ENCODE assay signal across 8 cellular contexts in genomic region chr5:94793113-94793815, GRCh38.
A peak's percentile ranks its signal among the peaks of the same experiment; 100 is the strongest.
DNase-seq lines count a peak whose midpoint lies in the region; ATAC-seq and TF ChIP-seq lines count a peak whose summit lies in the region.

No MANE protein-coding gene starts in this region.

- H3K9me3 Mint-ChIP-seq in T-helper 1 cell treated with Interleukin-12 subunit alpha and Interleukin-12 subunit beta and Interleukin-4 antibody, amounts not matched to agents 30 μg/mL and 1 μg/mL, for 36 hours, result peaks cover 5% of the 10 kb centered on the region
- H3K9me3 Mint-ChIP-seq in osteocyte (ENCODE audit: unreplicated experiment), result no peaks in the 10 kb centered on the region

- peaks cover 52% of the 10 kb centered on the region for H3K4me1 Mint-ChIP-seq in T-helper 1 cell treated with Interleukin-12 subunit alpha and Interleukin-12 subunit beta and Interleukin-4 antibody, amounts not matched to agents 30 μg/mL and 1 μg/mL, for 36 hours (ENCODE audit: low read depth)
- H3K4me1 Mint-ChIP-seq in osteocyte (ENCODE audit: unreplicated experiment), result no peaks in the 10 kb centered on the region

- DNase-seq in AG08395 (ENCODE audit: low spot score), result peak; percentile 68
- peak; percentile 31 for DNase-seq in hepatic stellate cell (ENCODE audit: low spot score)
- DNase-seq in osteocyte (ENCODE audit: extremely low spot score, unreplicated experiment), result no peak
- DNase-seq in LoVo (ENCODE audit: low spot score), result no peak
- DNase-seq in 8988T, result no peak

- H3K27me3 Mint-ChIP-seq in T-helper 1 cell treated with Interleukin-12 subunit alpha and Interleukin-12 subunit beta and Interleukin-4 antibody, amounts not matched to agents 30 μg/mL and 1 μg/mL, for 36 hours (ENCODE audit: low read depth), result peaks cover 5% of the 10 kb centered on the region
- no peaks in the 10 kb centered on the region for H3K27me3 Mint-ChIP-seq in osteocyte (ENCODE audit: unreplicated experiment)

- TF ChIP-seq CTCF in osteocyte (IDR thresholded peaks at IDR 0.05), result no peak

- peak overlapping the region; percentile 59 for H3K4me3 Mint-ChIP-seq in T-helper 1 cell treated with Interleukin-12 subunit alpha and Interleukin-12 subunit beta and Interleukin-4 antibody, amounts not matched to agents 30 μg/mL and 1 μg/mL, for 36 hours
- no peak overlapping the region for H3K4me3 Mint-ChIP-seq in osteocyte (ENCODE audit: unreplicated experiment)

- H3K36me3 Mint-ChIP-seq in T-helper 1 cell treated with Interleukin-12 subunit alpha and Interleukin-12 subunit beta and Interleukin-4 antibody, amounts not matched to agents 30 μg/mL and 1 μg/mL, for 36 hours (ENCODE audit: low read depth), result peaks cover 12% of the 10 kb centered on the region
- H3K36me3 Mint-ChIP-seq in osteocyte (ENCODE audit: unreplicated experiment), result no peaks in the 10 kb centered on the region

- ATAC-seq in GM18867 (IDR thresholded peaks at IDR 0.05; ENCODE audit: unreplicated experiment) (peak; percentile 99), HG03039 (IDR thresholded peaks at IDR 0.05; ENCODE audit: unreplicated experiment) (peak; percentile 99)

- H3K27ac Mint-ChIP-seq in T-helper 1 cell treated with Interleukin-12 subunit alpha and Interleukin-12 subunit beta and Interleukin-4 antibody, amounts not matched to agents 30 μg/mL and 1 μg/mL, for 36 hours, result peak overlapping the region; percentile 96
- no peak overlapping the region for H3K27ac Mint-ChIP-seq in osteocyte (ENCODE audit: unreplicated experiment)

Comparison
In these comparisons a context has a peak if more than half of its experiments do, and no peak if none do; other contexts are left out.
1. DNase-seq: peak in AG08395 (single experiment) and hepatic stellate cell (single experiment); none in osteocyte (single experiment), LoVo (single experiment) and 8988T (single experiment).